13 cellular contexts compared by ENCODE assay signal in the genomic region with DNA sequence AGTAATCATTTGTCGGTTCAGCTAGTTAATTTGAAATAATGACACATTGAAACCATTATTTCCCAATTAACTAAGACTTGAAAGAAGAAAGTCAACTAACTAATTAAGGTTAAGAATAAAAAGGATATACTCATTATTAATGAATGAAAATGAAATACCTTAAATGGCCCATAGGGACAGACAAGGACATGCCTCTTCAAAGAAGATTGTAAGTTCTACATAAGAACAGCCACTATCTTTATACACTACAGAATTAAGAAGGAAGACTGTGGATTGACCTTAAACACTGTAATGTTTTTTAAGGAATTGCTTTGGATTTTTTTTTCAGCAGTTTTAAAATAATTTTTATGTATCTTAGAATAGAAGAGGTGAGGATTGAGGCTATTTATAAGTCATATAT.
"Had no signal": no experiment of that assay in that cellular context is flagged by ENCODE, and none has a peak within 500 bp of the region (broad histone marks: within the 10 kb centered on the region; RNA-seq: fewer than 3 reads in every experiment).

No MANE protein-coding gene starts in this region.

- H3K9me3 ChIP-seq: left lung, right atrium auricular region, testis had no signal

- H3K36me3 ChIP-seq: left lung, right atrium auricular region had no signal

- ATAC-seq: activated T-helper 17 cell treated with anti-CD3 and anti-CD28 coated beads, Interleukin-2, amount 50 U/mL, for 72 hours; left lung; natural killer cell; stimulated activated naive CD8-positive, alpha-beta T cell treated with anti-CD3 and anti-CD28 coated beads, Interleukin-15, amount 100 ng/mL, for 72 hours had no signal

- H3K27ac ChIP-seq: left lung, right atrium auricular region, skin epidermis, testis had no signal

- H3K4me1 ChIP-seq: left lung, testis had no signal

- H3K4me3 ChIP-seq: left lung, right atrium auricular region, skin epidermis, testis had no signal

- DNase-seq: activated CD4-positive, alpha-beta T cell treated with anti-CD3 and anti-CD28 coated beads for 1 hour; activated CD4-positive, alpha-beta T cell treated with anti-CD3 and anti-CD28 coated beads, Interleukin-2, amount 50 U/mL, for 4 hours; activated naive CD4-positive, alpha-beta T cell treated with anti-CD3 and anti-CD28 coated beads for 36 hours; erythroblast; hippocampal formation; left lung; natural killer cell; posterior cingulate gyrus; stimulated activated naive CD8-positive, alpha-beta T cell treated with anti-CD3 and anti-CD28 coated beads, Interleukin-15, amount 100 ng/mL, for 72 hours; testis had no signal

- H3K27me3 ChIP-seq: left lung, right atrium auricular region, testis had no signal
